In the genomic region with DNA sequence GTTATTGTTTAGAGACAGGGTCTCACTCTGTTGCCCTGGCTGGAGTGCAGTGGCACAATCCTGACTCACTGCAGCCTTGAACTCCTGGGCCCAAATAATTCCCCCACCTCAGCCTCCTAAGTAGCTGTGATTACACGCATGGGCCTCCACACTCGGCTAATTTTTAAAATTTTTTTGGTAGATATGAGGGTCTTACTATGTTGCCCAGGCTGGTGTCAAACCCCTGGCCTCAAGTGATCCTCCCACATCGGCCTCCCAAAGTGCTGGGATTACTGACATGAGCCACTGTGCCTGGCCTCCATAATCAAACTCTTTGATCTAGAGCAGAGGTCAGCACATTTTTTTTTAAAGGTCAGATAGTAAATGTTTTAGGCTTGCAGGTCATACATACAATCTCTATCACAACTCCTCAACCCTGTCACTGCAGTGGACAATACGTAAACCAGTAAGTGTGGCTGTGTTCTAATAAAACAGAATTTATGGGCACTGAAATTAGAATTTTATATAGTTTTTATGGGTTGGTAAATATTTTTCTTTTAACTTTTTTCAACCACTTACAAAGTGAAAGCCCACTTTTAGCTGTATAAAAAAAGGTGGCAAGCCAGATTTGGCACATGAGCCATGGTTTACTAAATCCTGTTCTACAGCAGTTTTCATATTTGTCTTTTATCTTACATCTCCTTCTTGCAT, we compare ENCODE assay signal across 2 cellular contexts.
TF ChIP-seq lines count a peak whose summit lies in the region.

No MANE protein-coding gene starts in this region.

TF ChIP-seq in HepG2, 621 proteins besides CTCF, POLR2A, EP300 and RAD21 (continued from another document):
- TF ChIP-seq CREBL2 (CRISPR knock-in tag; IDR thresholded peaks at IDR 0.05; ENCODE audit: borderline replicate concordance) (no peak), NBN (conservative IDR thresholded peaks at IDR 0.05) (no peak), KLF16 (CRISPR knock-in tag; IDR thresholded peaks at IDR 0.05) (no peak), ZNF296 (CRISPR knock-in tag; conservative IDR thresholded peaks at IDR 0.05) (no peak), CC2D1A (CRISPR knock-in tag; IDR thresholded peaks at IDR 0.05) (no peak), ARHGAP35 (CRISPR knock-in tag; IDR thresholded peaks at IDR 0.05; ENCODE audit: borderline replicate concordance) (no peak), ZNF773 (CRISPR knock-in tag; IDR thresholded peaks at IDR 0.05; ENCODE audit: borderline replicate concordance) (no peak), CHCHD3 (CRISPR knock-in tag; IDR thresholded peaks at IDR 0.05) (no peak), ZNF770 (CRISPR knock-in tag; IDR thresholded peaks at IDR 0.05) (peak; percentile 82), KAT2B (IDR thresholded peaks at IDR 0.05; ENCODE audit: borderline replicate concordance, low read depth, low read length) (no peak), TAF1 (CRISPR knock-in tag; IDR thresholded peaks at IDR 0.05) (no peak), SCMH1 (CRISPR knock-in tag; IDR thresholded peaks at IDR 0.05; ENCODE audit: borderline replicate concordance) (no peak), ZNF121 (CRISPR knock-in tag; IDR thresholded peaks at IDR 0.05) (peak; percentile 85), NR2F6 (IDR thresholded peaks at IDR 0.05) (peak; percentile 29; the same call in 1 of the 2 replicates), NR2F6 (CRISPR knock-in tag; IDR thresholded peaks at IDR 0.05) (no peak), ZNF709 (CRISPR knock-in tag; IDR thresholded peaks at IDR 0.05) (no peak), ZNF75D (CRISPR knock-in tag; IDR thresholded peaks at IDR 0.05; ENCODE audit: borderline replicate concordance) (no peak), ARNT (IDR thresholded peaks at IDR 0.05) (no peak), ARNT2 (CRISPR knock-in tag; IDR thresholded peaks at IDR 0.05; ENCODE audit: low read depth) (no peak), NR2F1 (CRISPR knock-in tag; IDR thresholded peaks at IDR 0.05) (0 out of 4 replicates have a peak, but pooled peaks of 1 of the 2 experiments have one; percentile 22), EEA1 (CRISPR knock-in tag; IDR thresholded peaks at IDR 0.05; ENCODE audit: borderline replicate concordance) (no peak), ZNF432 (CRISPR knock-in tag; IDR thresholded peaks at IDR 0.05; ENCODE audit: borderline replicate concordance) (no peak), ZNF451 (CRISPR knock-in tag; IDR thresholded peaks at IDR 0.05) (no peak), PCBP2 (optimal IDR thresholded peaks at IDR 0.05; ENCODE audit: low read depth, low read length, poor library complexity, severe bottlenecking) (no peak), GZF1 (CRISPR knock-in tag; IDR thresholded peaks at IDR 0.05) (no peak)

TF ChIP-seq in endothelial cell of umbilical vein, 7 proteins besides CTCF, POLR2A, EP300 and RAD21 (continued from another document):
- TF ChIP-seq POLR2AphosphoS5 (IDR thresholded peaks at IDR 0.05; ENCODE audit: insufficient read depth, low read depth, low read length) (no peak), EZH2 (IDR thresholded peaks at IDR 0.05; ENCODE audit: borderline replicate concordance, low read depth, low read length, severe bottlenecking) (no peak), FOS (IDR thresholded peaks at IDR 0.05; ENCODE audit: borderline replicate concordance, insufficient read depth, low read length) (no peak), GATA2 (IDR thresholded peaks at IDR 0.05; ENCODE audit: insufficient read depth, insufficient read length, low read depth, low read length) (no peak), MAX (IDR thresholded peaks at IDR 0.05; ENCODE audit: insufficient read depth, insufficient read length) (no peak), MYC (IDR thresholded peaks at IDR 0.05; ENCODE audit: low read depth, low read length) (no peak)
